ENCODE assay signal across 13 cellular contexts in the genomic region with DNA sequence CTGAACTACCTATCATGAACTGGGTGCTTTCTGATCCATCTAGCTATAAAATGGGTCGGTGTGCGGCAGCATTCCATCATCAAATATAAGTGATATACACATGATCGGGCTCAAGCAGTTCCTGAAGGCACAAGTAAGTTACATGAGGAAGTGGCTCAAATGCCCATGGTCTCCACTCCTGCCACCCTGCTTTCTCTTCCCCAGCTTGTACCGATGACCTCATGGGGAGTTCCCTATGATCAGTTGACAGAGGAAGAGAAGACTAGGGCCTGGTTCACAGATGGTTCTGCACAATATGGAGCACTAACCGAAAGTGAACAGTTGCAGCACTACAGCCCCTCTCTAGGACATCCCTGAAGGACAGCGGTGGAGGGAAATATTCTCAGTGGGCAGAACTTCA. TPM values are rescaled to one million over a fixed set of nuclear protein-coding genes. Genes with fewer than 3 reads are reported as not detected.
"Had no signal": no experiment of that assay in that cellular context is flagged by ENCODE, and none has a peak within 500 bp of the region (broad histone marks: within the 10 kb centered on the region; RNA-seq: fewer than 3 reads in every experiment).

No MANE protein-coding gene starts in this region.

RNA-seq across cellular contexts. Expression of a gene that starts 14.4 kb away (rescaled TPM):
- total RNA-seq: activated B cell treated with CpG ODN at 0.5 μM for 24 hours; activated CD4-positive, alpha-beta memory T cell treated with anti-CD3 and anti-CD28 coated beads for 36 hours; activated naive CD4-positive, alpha-beta T cell treated with anti-CD3 and anti-CD28 coated beads for 36 hours; activated T-cell treated with anti-CD3 and anti-CD28 coated beads, Interleukin-2, amount 50 U/mL, for 4 hours; activated T-helper 1 cell treated with anti-CD3 and anti-CD28 coated beads, Interleukin-12 subunit alpha, Interleukin-12 subunit beta, Interleukin-2, Interleukin-4 antibody, amounts not matched to agents 30 ng/mL and 10 ng/mL and 1 ng/mL, durations not matched to agents 14 hours and 24 hours and 36 hours; MCF 10A; OCI-LY7; Right ventricle myocardium inferior; SK-MEL-5; T-cell; T-helper 17 cell had no signal

RNA-seq across cellular contexts. Expression of a gene that starts 28.4 kb away (rescaled TPM):
- total RNA-seq: activated B cell treated with CpG ODN at 0.5 μM for 24 hours; activated CD4-positive, alpha-beta memory T cell treated with anti-CD3 and anti-CD28 coated beads for 36 hours; activated naive CD4-positive, alpha-beta T cell treated with anti-CD3 and anti-CD28 coated beads for 36 hours; activated T-helper 1 cell treated with anti-CD3 and anti-CD28 coated beads, Interleukin-12 subunit alpha, Interleukin-12 subunit beta, Interleukin-2, Interleukin-4 antibody, amounts not matched to agents 30 ng/mL and 10 ng/mL and 1 ng/mL, durations not matched to agents 14 hours and 24 hours and 36 hours; MCF 10A; OCI-LY7; PC-9; Right ventricle myocardium inferior; SK-MEL-5; T-helper 17 cell had no signal

RNA-seq across cellular contexts. Expression of a gene that starts 37.2 kb away (rescaled TPM):
- total RNA-seq: activated B cell treated with CpG ODN at 0.5 μM for 24 hours; activated CD4-positive, alpha-beta memory T cell treated with anti-CD3 and anti-CD28 coated beads for 36 hours; activated naive CD4-positive, alpha-beta T cell treated with anti-CD3 and anti-CD28 coated beads for 36 hours; activated T-helper 1 cell treated with anti-CD3 and anti-CD28 coated beads, Interleukin-12 subunit alpha, Interleukin-12 subunit beta, Interleukin-2, Interleukin-4 antibody, amounts not matched to agents 30 ng/mL and 10 ng/mL and 1 ng/mL, durations not matched to agents 14 hours and 24 hours and 36 hours; bronchial epithelial cell; MCF 10A; OCI-LY7; Right ventricle myocardium inferior; SK-MEL-5; T-helper 17 cell had no signal

RNA-seq across cellular contexts. Expression of a gene that starts 41.1 kb away (rescaled TPM):
- total RNA-seq: activated B cell treated with CpG ODN at 0.5 μM for 24 hours; activated CD4-positive, alpha-beta memory T cell treated with anti-CD3 and anti-CD28 coated beads for 36 hours; activated naive CD4-positive, alpha-beta T cell treated with anti-CD3 and anti-CD28 coated beads for 36 hours; activated T-cell treated with anti-CD3 and anti-CD28 coated beads, Interleukin-2, amount 50 U/mL, for 4 hours; activated T-helper 1 cell treated with anti-CD3 and anti-CD28 coated beads, Interleukin-12 subunit alpha, Interleukin-12 subunit beta, Interleukin-2, Interleukin-4 antibody, amounts not matched to agents 30 ng/mL and 10 ng/mL and 1 ng/mL, durations not matched to agents 14 hours and 24 hours and 36 hours; MCF 10A; OCI-LY7; PC-9; SK-MEL-5; T-cell; T-helper 17 cell had no signal
